Comparison of ENCODE assay signal across 17 cellular contexts in genomic region chr6:37459981-37460800, GRCh38. TPM values are rescaled to one million over a fixed set of nuclear protein-coding genes. Genes with fewer than 3 reads are reported as not detected.
DNase-seq lines count a peak whose midpoint lies in the region; ATAC-seq, FAIRE-seq and TF ChIP-seq lines count a peak whose summit lies in the region.
"Had no signal": no experiment of that assay in that cellular context is flagged by ENCODE, and none has a peak within 500 bp of the region (broad histone marks: within the 10 kb centered on the region; RNA-seq: fewer than 3 reads in every experiment).

No MANE protein-coding gene starts in this region.

- H3K27me3 Mint-ChIP-seq in activated CD8-positive, alpha-beta T cell treated with anti-CD3 and anti-CD28 coated beads, Interleukin-2, amount 10 ng/mL, durations not matched to agents 7 days and 5 days (ENCODE audit: low read depth) = no peaks in the 10 kb centered on the region
- H3K27me3 Mint-ChIP-seq in activated CD8-positive, alpha-beta T cell treated with anti-CD3 and anti-CD28 coated beads for 36 hours = no peaks in the 10 kb centered on the region
- H3K27me3 Mint-ChIP-seq: activated B cell treated with CpG ODN at 0.5 μM for 24 hours had no signal

- H3K36me3 ChIP-seq in K562 (ENCODE audit: control insufficient read depth, insufficient read depth, low read length) (peaks cover 87% of the 10 kb centered on the region), Karpas-422 (ENCODE audit: insufficient read depth, low read length) (peaks cover 29% of the 10 kb centered on the region)

- H3K4me3 Mint-ChIP-seq in activated CD8-positive, alpha-beta T cell treated with anti-CD3 and anti-CD28 coated beads, Interleukin-2, amount 10 ng/mL, durations not matched to agents 7 days and 5 days = no peak overlapping the region
- H3K4me3 Mint-ChIP-seq in activated CD8-positive, alpha-beta T cell treated with anti-CD3 and anti-CD28 coated beads for 36 hours = no peak overlapping the region
- no peak overlapping the region for H3K4me3 Mint-ChIP-seq in stimulated activated effector memory CD8-positive, alpha-beta T cell treated with anti-CD3 and anti-CD28 coated beads, Interleukin-12 subunit alpha, Interleukin-12 subunit beta, amount 100 ng/mL, for 72 hours
- H3K4me3 Mint-ChIP-seq: activated B cell treated with CpG ODN at 0.5 μM for 24 hours had no signal

- no peaks in the 10 kb centered on the region for H3K27me3 ChIP-seq in K562 (ENCODE audit: control insufficient read depth in 2 of 2, insufficient read depth in 2 of 2, low read length in 2 of 2)
- H3K27me3 ChIP-seq in Karpas-422 (ENCODE audit: low read length) = no peaks in the 10 kb centered on the region
- H3K27me3 ChIP-seq: left lung, neutrophil, upper lobe of left lung had no signal

- TF ChIP-seq EP300 in K562 (IDR thresholded peaks at IDR 0.05; ENCODE audit: low read length) = peak; percentile 91

- TF ChIP-seq CTCF in activated CD8-positive, alpha-beta T cell treated with anti-CD3 and anti-CD28 coated beads for 36 hours (IDR thresholded peaks at IDR 0.05) = no peak
- no peak for TF ChIP-seq CTCF in K562 (IDR thresholded peaks at IDR 0.05 in 2 of 3, conservative IDR thresholded peaks at IDR 0.05 in 1 of 3; ENCODE audit: insufficient read depth in 2 of 3, low read depth in 1 of 3, low read length in 3 of 3)

- in situ Hi-C loops in K562 (cut with MboI) = no loop called here

- H3K4me3 ChIP-seq in K562 = no peak overlapping the region
- no peak overlapping the region for H3K4me3 ChIP-seq in Karpas-422 (ENCODE audit: low read length)
- H3K4me3 ChIP-seq: GM23248, left lung, upper lobe of left lung had no signal

- no peak for TF ChIP-seq POLR2A in K562 (conservative IDR thresholded peaks at IDR 0.05)

- H3K9me3 ChIP-seq in K562 (replicated peaks; ENCODE audit: control insufficient read depth, insufficient read depth, low read depth, low read length) (no peaks in the 10 kb centered on the region), Karpas-422 (ENCODE audit: low read length) (no peaks in the 10 kb centered on the region)
- H3K9me3 ChIP-seq: left lung, neutrophil, upper lobe of left lung had no signal

- H3K79me2 ChIP-seq in K562 (ENCODE audit: control insufficient read depth, insufficient read depth, low read length) (no peaks in the 10 kb centered on the region), Karpas-422 (ENCODE audit: low read length) (peaks cover 3% of the 10 kb centered on the region; the same call in 1 of the 2 replicates)

- H3K9me3 Mint-ChIP-seq in activated CD8-positive, alpha-beta T cell treated with anti-CD3 and anti-CD28 coated beads, Interleukin-2, amount 10 ng/mL, durations not matched to agents 7 days and 5 days (ENCODE audit: insufficient read depth) = no peaks in the 10 kb centered on the region
- H3K9me3 Mint-ChIP-seq in activated CD8-positive, alpha-beta T cell treated with anti-CD3 and anti-CD28 coated beads for 36 hours = no peaks in the 10 kb centered on the region
- H3K9me3 Mint-ChIP-seq in stimulated activated effector memory CD8-positive, alpha-beta T cell treated with anti-CD3 and anti-CD28 coated beads, Interleukin-12 subunit alpha, Interleukin-12 subunit beta, amount 100 ng/mL, for 72 hours = no peaks in the 10 kb centered on the region
- H3K9me3 Mint-ChIP-seq: activated B cell treated with CpG ODN at 0.5 μM for 24 hours had no signal

- CTCF ChIA-PET in activated CD8-positive, alpha-beta T cell treated with anti-CD3 and anti-CD28 coated beads, Interleukin-2, amount 10 ng/mL, durations not matched to agents 7 days and 5 days (lab: Charles Lee) = interaction anchor here (1.3 kb wide), 1 partner anchor 106 kb away, joined by 5 read pairs; no protein-coding TSS in a partner anchor
- CTCF ChIA-PET in activated CD8-positive, alpha-beta T cell treated with anti-CD3 and anti-CD28 coated beads for 36 hours (lab: Charles Lee) = interaction anchor here (0.6 to 1.5 kb wide), 3 partner anchors 8 to 78 kb away, joined by 3 to 4 read pairs (median 3); no protein-coding TSS in a partner anchor
- CTCF ChIA-PET in K562 (lab: Yijun Ruan, JAX; ENCODE audit: low intra/inter-chr PET ratio) = interaction anchor here (0.6 kb wide), 1 partner anchor 1725 kb away, joined by 3 read pairs; no protein-coding TSS in a partner anchor

- POLR2A ChIA-PET in activated CD8-positive, alpha-beta T cell treated with anti-CD3 and anti-CD28 coated beads, Interleukin-2, amount 10 ng/mL, durations not matched to agents 7 days and 5 days (lab: Charles Lee) = interaction anchor here (1.3 kb wide), 1 partner anchor 27 kb away, joined by 3 read pairs; the partner anchor contains the start of gene CMTR1
- POLR2A ChIA-PET in activated CD8-positive, alpha-beta T cell treated with anti-CD3 and anti-CD28 coated beads for 36 hours (lab: Charles Lee) = no interaction called here
- POLR2A ChIA-PET in K562 (lab: Yijun Ruan, JAX) = interaction anchor here (0.7 to 2.6 kb wide), 17 partner anchors 9 to 229 kb away, joined by 3 to 15 read pairs (median 4); partner anchors contain the start of gene CMTR1

- H3K27ac Mint-ChIP-seq in activated CD8-positive, alpha-beta T cell treated with anti-CD3 and anti-CD28 coated beads, Interleukin-2, amount 10 ng/mL, durations not matched to agents 7 days and 5 days = peak overlapping the region; percentile 40
- no peak overlapping the region for H3K27ac Mint-ChIP-seq in activated CD8-positive, alpha-beta T cell treated with anti-CD3 and anti-CD28 coated beads for 36 hours
- H3K27ac Mint-ChIP-seq in stimulated activated effector memory CD8-positive, alpha-beta T cell treated with anti-CD3 and anti-CD28 coated beads, Interleukin-12 subunit alpha, Interleukin-12 subunit beta, amount 100 ng/mL, for 72 hours = peak overlapping the region; percentile 64
- H3K27ac Mint-ChIP-seq: activated B cell treated with CpG ODN at 0.5 μM for 24 hours had no signal

- no peaks in the 10 kb centered on the region for H3K9me2 ChIP-seq in Karpas-422 (replicated peaks; ENCODE audit: insufficient read depth, low read length)

- H3K36me3 Mint-ChIP-seq in activated CD8-positive, alpha-beta T cell treated with anti-CD3 and anti-CD28 coated beads, Interleukin-2, amount 10 ng/mL, durations not matched to agents 7 days and 5 days (ENCODE audit: low read depth) = peaks cover 82% of the 10 kb centered on the region
- peaks cover 59% of the 10 kb centered on the region for H3K36me3 Mint-ChIP-seq in activated CD8-positive, alpha-beta T cell treated with anti-CD3 and anti-CD28 coated beads for 36 hours (ENCODE audit: low read depth)
- peaks cover 92% of the 10 kb centered on the region for H3K36me3 Mint-ChIP-seq in stimulated activated effector memory CD8-positive, alpha-beta T cell treated with anti-CD3 and anti-CD28 coated beads, Interleukin-12 subunit alpha, Interleukin-12 subunit beta, amount 100 ng/mL, for 72 hours

- H3K4me1 ChIP-seq in K562 (replicated peaks in 1 of 2; ENCODE audit: control insufficient read depth in 2 of 2, insufficient read depth in 2 of 2, low read length in 2 of 2) (peaks cover 5 to 26% of the 10 kb centered on the region in 2 experiments), Karpas-422 (ENCODE audit: low read length) (no peaks in the 10 kb centered on the region)
- H3K4me1 ChIP-seq: left lung, upper lobe of left lung had no signal

- WGBS in K562 (ENCODE audit: insufficient coverage, low coverage, missing lambda C conversion rate) = 26% methylated on average over 5 of the region's 5 CpGs

- peak overlapping the region; percentile 54 for H3K4me2 ChIP-seq in K562 (ENCODE audit: insufficient read depth, low read length)
- no peak overlapping the region for H3K4me2 ChIP-seq in Karpas-422 (ENCODE audit: low read depth, low read length, poor library complexity, severe bottlenecking)

- BruUV-seq in K562 (replicated peaks; lab: Mats Ljungman, UMichigan) = no TSS peak

- peak overlapping the region; percentile 65 for H3K27ac ChIP-seq in K562 (ENCODE audit: extremely low read depth, low read depth, low read length)
- H3K27ac ChIP-seq in Karpas-422 (ENCODE audit: low read length) = no peak overlapping the region
- H3K27ac ChIP-seq: GM23248, left lung, neutrophil, upper lobe of left lung had no signal

- H4K20me1 ChIP-seq in K562 (replicated peaks; ENCODE audit: control insufficient read depth, insufficient read depth, low read length) (peaks cover 8% of the 10 kb centered on the region; the same call in 1 of the 2 replicates), Karpas-422 (ENCODE audit: insufficient read depth, low read depth, low read length) (no peaks in the 10 kb centered on the region)

- H3K4me1 Mint-ChIP-seq in activated CD8-positive, alpha-beta T cell treated with anti-CD3 and anti-CD28 coated beads, Interleukin-2, amount 10 ng/mL, durations not matched to agents 7 days and 5 days (ENCODE audit: low read depth) = no peaks in the 10 kb centered on the region
- no peaks in the 10 kb centered on the region for H3K4me1 Mint-ChIP-seq in activated CD8-positive, alpha-beta T cell treated with anti-CD3 and anti-CD28 coated beads for 36 hours (ENCODE audit: low read depth)
- no peaks in the 10 kb centered on the region for H3K4me1 Mint-ChIP-seq in stimulated activated effector memory CD8-positive, alpha-beta T cell treated with anti-CD3 and anti-CD28 coated beads, Interleukin-12 subunit alpha, Interleukin-12 subunit beta, amount 100 ng/mL, for 72 hours
- H3K4me1 Mint-ChIP-seq: activated B cell treated with CpG ODN at 0.5 μM for 24 hours had no signal

- no peak for ATAC-seq in activated CD8-positive, alpha-beta T cell treated with anti-CD3 and anti-CD28 coated beads, Interleukin-2, amount 10 ng/mL, durations not matched to agents 7 days and 5 days
- no peak for ATAC-seq in activated CD8-positive, alpha-beta T cell treated with anti-CD3 and anti-CD28 coated beads for 36 hours
- ATAC-seq in K562 = peak; percentile 96
- no peak for ATAC-seq in stimulated activated effector memory CD8-positive, alpha-beta T cell treated with anti-CD3 and anti-CD28 coated beads, Interleukin-12 subunit alpha, Interleukin-12 subunit beta, amount 100 ng/mL, for 72 hours
- no peak for ATAC-seq in HG02840 (IDR thresholded peaks at IDR 0.05; ENCODE audit: low FRiP score, unreplicated experiment)
- ATAC-seq in HG02610 (IDR thresholded peaks at IDR 0.05; ENCODE audit: unreplicated experiment) = no peak
- ATAC-seq: left lung had no signal

- peak overlapping the region in 1 of 2 experiments; percentile 15; a peak in 2 of 4 replicates for H3K9ac ChIP-seq in K562 (ENCODE audit: insufficient read depth in 1 of 2, low read depth in 2 of 2, low read length in 2 of 2)
- H3K9ac ChIP-seq in Karpas-422 (ENCODE audit: low read length) = no peak overlapping the region
- H3K9ac ChIP-seq: GM23248 had no signal

- no peak overlapping the region for H2AFZ ChIP-seq in K562 (ENCODE audit: low read depth, low read length)
- H2AFZ ChIP-seq in Karpas-422 (ENCODE audit: low read length) = no peak overlapping the region
- H2AFZ ChIP-seq: GM23248 had no signal

- intact Hi-C loops in activated CD8-positive, alpha-beta T cell treated with anti-CD3 and anti-CD28 coated beads for 36 hours (cut with micrococcal nuclease) = no loop called here
- intact Hi-C loops in K562 (cut with micrococcal nuclease) = loop anchor here (2.0 kb wide), 3 partner anchors 35 to 77 kb away; no protein-coding TSS in a partner anchor

- H3K9me1 ChIP-seq in K562 (ENCODE audit: control insufficient read depth, insufficient read depth, low read length) = no peaks in the 10 kb centered on the region

- FAIRE-seq in K562 (lab: Jason Lieb, UNC) = peak; percentile 100

- DNase-seq in activated CD8-positive, alpha-beta T cell treated with anti-CD3 and anti-CD28 coated beads, Interleukin-2, amount 10 ng/mL, durations not matched to agents 7 days and 5 days = no peak
- DNase-seq in activated CD8-positive, alpha-beta T cell treated with anti-CD3 and anti-CD28 coated beads for 36 hours = no peak
- DNase-seq in NCI-H524 (lab: John Stamatoyannopoulos, UW) (peak; percentile 95 to 99), K562 (ENCODE audit: extremely low read depth in 1 of 4, low spot score in 3 of 4) (peak; percentile 95 to 98 (median 96)), Karpas-422 (no peak)
- no peak for DNase-seq in stimulated activated effector memory CD8-positive, alpha-beta T cell treated with anti-CD3 and anti-CD28 coated beads, Interleukin-12 subunit alpha, Interleukin-12 subunit beta, amount 100 ng/mL, for 72 hours (ENCODE audit: low spot score in 2 of 2)
- DNase-seq: 8988T; activated B cell treated with CpG ODN at 0.5 μM for 24 hours; activated T-cell treated with anti-CD3 and anti-CD28 coated beads, Interleukin-2, amount 50 U/mL, for 1 hour; aorta; effector memory CD4-positive, alpha-beta T cell; GM23248; left lung; upper lobe of left lung had no signal

- TF ChIP-seq RAD21 in K562 (CRISPR knock-in tag; conservative IDR thresholded peaks at IDR 0.05 in 1 of 2, IDR thresholded peaks at IDR 0.05 in 1 of 2) = peak; percentile 11 to 32; a peak in 1 of 4 replicates

RNA-seq across cellular contexts. Expression of gene CMTR1, which starts 27.2 kb away (rescaled TPM):
- total RNA-seq in activated CD8-positive, alpha-beta T cell treated with anti-CD3 and anti-CD28 coated beads, Interleukin-2, amount 10 ng/mL, durations not matched to agents 7 days and 5 days = 10 to 100 TPM; 71.7 to 74.2 TPM
- total RNA-seq in activated CD8-positive, alpha-beta T cell treated with anti-CD3 and anti-CD28 coated beads for 36 hours = 10 to 100 TPM; 49.9 to 50.6 TPM
- 145 and 164 TPM in 2 replicates for total RNA-seq in K562 (2011; cell fraction: chromatin; rRNA removed; ENCODE audit: low replicate concordance)
- total RNA-seq in K562 (2011; cell fraction: nucleolus; rRNA removed) = 88.0 and 89.7 TPM in 2 replicates
- total RNA-seq in K562 (2011; cell fraction: nucleoplasm; rRNA removed) = 125 and 166 TPM in 2 replicates
- total RNA-seq in K562 (2014; rRNA removed) (43.9 and 49.9 TPM in 2 replicates), K562 (2014; rRNA removed; fragmentation: Illumina TruSeq; extraction: Trizol) (49.5 and 50.9 TPM in 2 replicates), K562 (2015; rRNA removed; fragmentation: Illumina TruSeq; extraction: Trizol) (49.4 and 50.4 TPM in 2 replicates), K562 (2021) (57.7 and 63.5 TPM in 2 replicates)
- polyA plus RNA-seq in K562 (2011; rRNA removed) (42.6 and 48.8 TPM in 2 replicates), K562 (2014; fragmentation: Illumina TruSeq; extraction: Trizol) (60.3 and 61.9 TPM in 2 replicates), K562 (2014; fragmentation: Nextera tagmentation; extraction: Ambion mirVana) (1 to 10 TPM; 2.9 to 5.5 TPM), K562 (2014; rRNA removed) (55.3 and 55.9 TPM in 2 replicates)
- 26.9 and 37.2 TPM in 2 replicates for polyA plus RNA-seq in K562 (2011; cell fraction: cytosol; rRNA removed)
- polyA plus RNA-seq in K562 (2011; cell fraction: nucleus; rRNA removed) = 178 and 187 TPM in 2 replicates
- polyA plus RNA-seq in K562 (2012) = 43.6 and 44.4 TPM in 2 replicates
- polyA minus RNA-seq in K562 (2011; rRNA and poly(A)+ RNA removed) = 32.4 and 38.8 TPM in 2 replicates
- polyA minus RNA-seq in K562 (2011; cell fraction: cytosol; rRNA and poly(A)+ RNA removed) = 14.8 and 19.9 TPM in 2 replicates
- polyA minus RNA-seq in K562 (2011; cell fraction: nucleus; rRNA and poly(A)+ RNA removed) = 21.1 and 34.2 TPM in 2 replicates
- total RNA-seq in Karpas-422 (2014; rRNA removed; shearing (Covaris generic); ENCODE audit: low replicate concordance) = 28.7 and 40.0 TPM in 2 replicates

RNA-seq across cellular contexts. Expression of gene CCDC167, which starts 39.5 kb away (rescaled TPM):
- 10 to 100 TPM; 64.0 to 69.4 TPM for total RNA-seq in activated CD8-positive, alpha-beta T cell treated with anti-CD3 and anti-CD28 coated beads, Interleukin-2, amount 10 ng/mL, durations not matched to agents 7 days and 5 days
- 10 to 100 TPM; 63.7 to 68.1 TPM for total RNA-seq in activated CD8-positive, alpha-beta T cell treated with anti-CD3 and anti-CD28 coated beads for 36 hours
- total RNA-seq in K562 (2011; cell fraction: chromatin; rRNA removed; ENCODE audit: low replicate concordance) = 2.3 and 8.0 TPM in 2 replicates
- 14.3 and 16.6 TPM in 2 replicates for total RNA-seq in K562 (2011; cell fraction: nucleolus; rRNA removed)
- total RNA-seq in K562 (2011; cell fraction: nucleoplasm; rRNA removed) = 11.5 and 13.2 TPM in 2 replicates
- total RNA-seq in K562 (2014; rRNA removed) (30.8 and 43.7 TPM in 2 replicates), K562 (2014; rRNA removed; fragmentation: Illumina TruSeq; extraction: Trizol) (28.3 and 31.8 TPM in 2 replicates), K562 (2015; rRNA removed; fragmentation: Illumina TruSeq; extraction: Trizol) (36.8 and 38.6 TPM in 2 replicates), K562 (2021) (26.0 and 26.8 TPM in 2 replicates)
- polyA plus RNA-seq in K562 (2011; rRNA removed) (45.2 and 55.1 TPM in 2 replicates), K562 (2014; fragmentation: Illumina TruSeq; extraction: Trizol) (63.1 and 73.7 TPM in 2 replicates), K562 (2014; fragmentation: Nextera tagmentation; extraction: Ambion mirVana) (100 to 1,000 TPM in 1 of 2 experiments, 10 to 100 TPM in 1; 85.0 to 114 TPM), K562 (2014; rRNA removed) (40.5 and 45.9 TPM in 2 replicates)
- polyA plus RNA-seq in K562 (2011; cell fraction: cytosol; rRNA removed) = 63.9 and 67.1 TPM in 2 replicates
- polyA plus RNA-seq in K562 (2011; cell fraction: nucleus; rRNA removed) = 19.8 and 25.9 TPM in 2 replicates
- 45.2 and 53.6 TPM in 2 replicates for polyA plus RNA-seq in K562 (2012)
- polyA minus RNA-seq in K562 (2011; rRNA and poly(A)+ RNA removed) = 12.1 and 13.5 TPM in 2 replicates
- polyA minus RNA-seq in K562 (2011; cell fraction: cytosol; rRNA and poly(A)+ RNA removed) = 12.3 and 12.8 TPM in 2 replicates
- 3.8 and 5.9 TPM in 2 replicates for polyA minus RNA-seq in K562 (2011; cell fraction: nucleus; rRNA and poly(A)+ RNA removed)
- 19.6 and 23.2 TPM in 2 replicates for total RNA-seq in Karpas-422 (2014; rRNA removed; shearing (Covaris generic); ENCODE audit: low replicate concordance)

Comparison
In these comparisons a context has a peak if more than half of its experiments do, and no peak if none do; other contexts are left out.
1. DNase-seq: peak in NCI-H524 (2 of 2) and K562 (4 of 4); none in activated CD8-positive, alpha-beta T cell treated with anti-CD3 and anti-CD28 coated beads, Interleukin-2, amount 10 ng/mL, durations not matched to agents 7 days and 5 days (single experiment), activated CD8-positive, alpha-beta T cell treated with anti-CD3 and anti-CD28 coated beads for 36 hours (single experiment), stimulated activated effector memory CD8-positive, alpha-beta T cell treated with anti-CD3 and anti-CD28 coated beads, Interleukin-12 subunit alpha, Interleukin-12 subunit beta, amount 100 ng/mL, for 72 hours (0 of 2) and Karpas-422 (single experiment).